In genomic region chr13:48043789-48044503, GRCh38 we compare ENCODE assay signal across 11 cellular contexts. TPM values are rescaled to one million over a fixed set of nuclear protein-coding genes. Genes with fewer than 3 reads are reported as not detected.
DNase-seq lines count a peak whose midpoint lies in the region; ATAC-seq lines count a peak whose summit lies in the region.
"Had no signal": no experiment of that assay in that cellular context is flagged by ENCODE, and none has a peak within 500 bp of the region (broad histone marks: within the 10 kb centered on the region; RNA-seq: fewer than 3 reads in every experiment).

No MANE protein-coding gene starts in this region.

- no peak overlapping the region for H3K4me3 ChIP-seq in mucosa of rectum (ENCODE audit: low read length in 2 of 2)

- H3K4me1 ChIP-seq in mucosa of rectum (ENCODE audit: control insufficient read depth in 2 of 2, insufficient read depth in 2 of 2, low read length in 2 of 2) = peaks cover 0 to 32% of the 10 kb centered on the region in 2 donors

- no peak overlapping the region for H3K9ac ChIP-seq in mucosa of rectum (ENCODE audit: low read depth in 1 of 2, low read length in 2 of 2)

- H3K9me3 ChIP-seq in mucosa of rectum (ENCODE audit: control insufficient read depth in 2 of 2, low read length in 2 of 2) = no peaks in the 10 kb centered on the region

- no peaks in the 10 kb centered on the region for H3K27me3 ChIP-seq in mucosa of rectum (ENCODE audit: control insufficient read depth in 2 of 2, insufficient read depth in 2 of 2, low read length in 2 of 2)

- H3K27ac ChIP-seq in mucosa of rectum (ENCODE audit: low read depth in 2 of 2, low read length in 2 of 2) = peak overlapping the region; percentile 56 to 67

- H3K36me3 ChIP-seq in mucosa of rectum (ENCODE audit: control insufficient read depth in 2 of 2, insufficient read depth in 2 of 2, low read length in 2 of 2) = peaks cover 8 to 9% of the 10 kb centered on the region in 2 donors

- DNase-seq in COLO829 (ENCODE audit: low spot score) (peak; percentile 14), astrocyte of the hippocampus (ENCODE audit: low read depth, low spot score) (peak; percentile 55), NCI-H2227 treated with DMSO at 0.1 percent for 48 hours (lab: John Stamatoyannopoulos, UW) (no peak), NCI-H1417 (lab: John Stamatoyannopoulos, UW) (no peak), left lobe of liver (ENCODE audit: low spot score) (no peak)
- DNase-seq: activated CD8-positive, alpha-beta memory T cell treated with anti-CD3 and anti-CD28 coated beads for 24 hours; NCI-H187 had no signal

- ATAC-seq in HG02870 (IDR thresholded peaks at IDR 0.05; ENCODE audit: unreplicated experiment) (peak; percentile 33), left lobe of liver (no peak), GM19328 (IDR thresholded peaks at IDR 0.05; ENCODE audit: unreplicated experiment) (no peak)
- ATAC-seq: Right ventricle myocardium inferior had no signal

RNA-seq across cellular contexts. Expression of gene NUDT15, which starts 6.4 kb away (rescaled TPM):
- 6.2 TPM for total RNA-seq in left lobe of liver

RNA-seq across cellular contexts. Expression of gene SUCLA2, which starts 42.9 kb away (rescaled TPM):
- 15.7 TPM for total RNA-seq in left lobe of liver

RNA-seq across cellular contexts. Expression of gene MED4, which starts 51.0 kb away (rescaled TPM):
- 14.7 TPM for total RNA-seq in left lobe of liver

Comparison
In these comparisons a context has a peak if more than half of its experiments do, and no peak if none do; other contexts are left out.
1. DNase-seq: peak in COLO829 (single experiment) and astrocyte of the hippocampus (single experiment); none in NCI-H2227 treated with DMSO at 0.1 percent for 48 hours (single experiment), NCI-H1417 (0 of 3) and left lobe of liver (single experiment).